ENCODE assay signal across 21 cellular contexts in the genomic region with DNA sequence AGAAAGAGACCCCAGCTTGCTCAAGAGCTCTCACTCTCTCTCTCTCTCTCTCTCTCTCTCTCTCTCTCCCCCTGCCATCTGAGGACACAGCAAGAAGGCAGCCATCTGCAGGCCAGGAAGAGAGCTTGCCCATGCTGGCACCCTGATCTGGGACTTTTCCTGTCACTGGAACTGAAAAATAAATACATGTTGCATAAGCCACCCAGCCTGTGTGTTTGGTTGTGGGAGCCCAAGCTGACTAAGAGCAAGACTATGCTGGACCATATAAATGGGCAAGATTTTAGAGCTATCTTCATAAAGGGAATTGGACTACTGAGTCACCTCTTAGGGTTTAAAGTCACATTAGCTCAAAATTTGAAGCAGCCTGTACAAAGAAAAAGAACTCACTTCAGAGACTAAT.
"Had no signal": no experiment of that assay in that cellular context is flagged by ENCODE, and none has a peak within 500 bp of the region (broad histone marks: within the 10 kb centered on the region; RNA-seq: fewer than 3 reads in every experiment).

No MANE protein-coding gene starts in this region.

- H3K27ac Mint-ChIP-seq: activated CD4-positive, alpha-beta memory T cell treated with anti-CD3 and anti-CD28 coated beads for 36 hours; activated naive CD4-positive, alpha-beta T cell treated with anti-CD3 and anti-CD28 coated beads for 36 hours; activated T-cell treated with anti-CD3 and anti-CD28 coated beads, Interleukin-2, amount 50 U/mL, for 72 hours; brain; nephron progenitor cell; stimulated activated effector memory CD8-positive, alpha-beta T cell treated with anti-CD3 and anti-CD28 coated beads, Interleukin-12 subunit alpha, Interleukin-12 subunit beta, amount 100 ng/mL, for 72 hours had no signal

- DNase-seq: activated CD4-positive, alpha-beta memory T cell treated with anti-CD3 and anti-CD28 coated beads for 36 hours; activated CD4-positive, alpha-beta T cell treated with anti-CD3 and anti-CD28 coated beads for 48 hours; activated effector memory CD4-positive, alpha-beta T cell treated with Interleukin-2 at 50 U/mL for 16 hours; activated naive CD4-positive, alpha-beta T cell treated with anti-CD3 and anti-CD28 coated beads for 36 hours; activated T-cell treated with anti-CD3 and anti-CD28 coated beads, Interleukin-2, amount 50 U/mL, for 72 hours; dermis blood vessel endothelial cell; effector CD8-positive, alpha-beta T cell; erythroblast; foreskin keratinocyte; lower lobe of right lung; mesendoderm; mucosa of descending colon; nephron progenitor cell; right lobe of liver; small intestine; stimulated activated CD4-positive, alpha-beta T cell treated with anti-CD3 and anti-CD28 coated beads, Interleukin-2, amount 100 ng/mL, for 24 hours; T-helper 9 cell; transverse colon; uterus had no signal

- ATAC-seq: foreskin keratinocyte; lower lobe of right lung; mucosa of descending colon; stimulated activated effector memory CD8-positive, alpha-beta T cell treated with anti-CD3 and anti-CD28 coated beads, Interleukin-12 subunit alpha, Interleukin-12 subunit beta, amount 100 ng/mL, for 72 hours had no signal

- H3K4me3 Mint-ChIP-seq: activated CD4-positive, alpha-beta memory T cell treated with anti-CD3 and anti-CD28 coated beads for 36 hours; activated naive CD4-positive, alpha-beta T cell treated with anti-CD3 and anti-CD28 coated beads for 36 hours; activated T-cell treated with anti-CD3 and anti-CD28 coated beads, Interleukin-2, amount 50 U/mL, for 72 hours; brain; nephron progenitor cell; stimulated activated effector memory CD8-positive, alpha-beta T cell treated with anti-CD3 and anti-CD28 coated beads, Interleukin-12 subunit alpha, Interleukin-12 subunit beta, amount 100 ng/mL, for 72 hours had no signal

- H3K9me3 Mint-ChIP-seq: activated CD4-positive, alpha-beta memory T cell treated with anti-CD3 and anti-CD28 coated beads for 36 hours; activated naive CD4-positive, alpha-beta T cell treated with anti-CD3 and anti-CD28 coated beads for 36 hours; activated T-cell treated with anti-CD3 and anti-CD28 coated beads, Interleukin-2, amount 50 U/mL, for 72 hours; brain; nephron progenitor cell; stimulated activated effector memory CD8-positive, alpha-beta T cell treated with anti-CD3 and anti-CD28 coated beads, Interleukin-12 subunit alpha, Interleukin-12 subunit beta, amount 100 ng/mL, for 72 hours had no signal

- H3K4me1 Mint-ChIP-seq: nephron progenitor cell; stimulated activated effector memory CD8-positive, alpha-beta T cell treated with anti-CD3 and anti-CD28 coated beads, Interleukin-12 subunit alpha, Interleukin-12 subunit beta, amount 100 ng/mL, for 72 hours had no signal

- H3K27me3 Mint-ChIP-seq: brain had no signal

- H3K36me3 Mint-ChIP-seq: activated CD4-positive, alpha-beta memory T cell treated with anti-CD3 and anti-CD28 coated beads for 36 hours; brain; stimulated activated effector memory CD8-positive, alpha-beta T cell treated with anti-CD3 and anti-CD28 coated beads, Interleukin-12 subunit alpha, Interleukin-12 subunit beta, amount 100 ng/mL, for 72 hours had no signal
